2 cellular contexts compared by ENCODE assay signal in genomic region chr1:14994148-14994547, GRCh38.
TF ChIP-seq lines count a peak whose summit lies in the region.

No MANE protein-coding gene starts in this region.

TF ChIP-seq in Ishikawa, 13 proteins besides CTCF, POLR2A, EP300 and RAD21 (continued from another document):
- TF ChIP-seq REST (IDR thresholded peaks at IDR 0.05; ENCODE audit: low read depth): no peak

TF ChIP-seq in H1, 55 proteins besides CTCF, POLR2A, EP300 and RAD21 (continued from another document):
- TF ChIP-seq ATF3 (IDR thresholded peaks at IDR 0.05; ENCODE audit: insufficient read depth, low read depth, low read length): no peak
- TF ChIP-seq BRCA1 (IDR thresholded peaks at IDR 0.05; ENCODE audit: low read depth, low read length): no peak
- no peak for TF ChIP-seq SRF (IDR thresholded peaks at IDR 0.05; ENCODE audit: low read depth, low read length)
- no peak for TF ChIP-seq CBX5 (IDR thresholded peaks at IDR 0.05; ENCODE audit: low read depth, low read length)
- no peak for TF ChIP-seq SIRT6 (IDR thresholded peaks at IDR 0.05; ENCODE audit: low read length)
- no peak for TF ChIP-seq TBP (IDR thresholded peaks at IDR 0.05; ENCODE audit: low read depth, low read length)
- no peak for TF ChIP-seq USF2 (IDR thresholded peaks at IDR 0.05; ENCODE audit: low read length)
- no peak for TF ChIP-seq JUND (IDR thresholded peaks at IDR 0.05; ENCODE audit: low read length)
- TF ChIP-seq E2F6 (IDR thresholded peaks at IDR 0.05): no peak
- no peak for TF ChIP-seq CBX8 (IDR thresholded peaks at IDR 0.05; ENCODE audit: borderline replicate concordance, low read depth, low read length)
